ENCODE assay signal across 10 cellular contexts in the genomic region with DNA sequence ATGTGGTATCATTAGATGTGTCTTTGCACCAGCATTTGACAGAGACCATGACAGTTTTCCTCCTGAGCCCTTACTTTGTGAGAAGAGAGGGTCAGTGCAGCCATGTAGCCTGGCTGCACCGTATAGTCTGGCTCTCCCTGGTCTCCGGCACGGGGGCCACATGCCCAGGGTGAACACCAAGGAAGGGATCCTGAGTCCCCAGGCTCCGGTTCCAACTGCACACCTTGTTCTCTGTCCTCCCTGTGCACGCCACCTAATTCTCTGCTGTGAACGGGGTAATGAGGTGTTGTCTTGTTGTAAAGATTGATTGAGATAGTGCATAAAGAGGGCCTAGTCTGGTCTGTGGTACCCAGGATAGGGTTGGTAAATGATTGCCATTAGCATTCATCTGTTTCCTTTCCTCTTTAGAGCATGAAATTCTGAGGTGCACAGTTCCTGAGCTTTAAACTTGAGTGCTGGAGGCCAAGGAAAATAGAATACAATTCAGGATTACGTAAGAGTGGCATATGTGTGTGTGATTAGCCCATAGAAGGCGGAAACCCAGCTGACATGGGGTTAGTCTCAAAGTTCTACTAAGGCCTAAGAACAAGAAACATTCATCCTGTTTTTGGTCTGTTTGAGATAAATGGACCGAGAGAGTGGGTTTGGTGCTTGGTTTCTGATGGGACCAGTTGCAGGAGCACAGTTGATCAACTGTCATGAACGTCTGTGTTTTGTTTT. TPM values are rescaled to one million over a fixed set of nuclear protein-coding genes. Genes with fewer than 3 reads are reported as not detected.
DNase-seq lines count a peak whose midpoint lies in the region; ATAC-seq and TF ChIP-seq lines count a peak whose summit lies in the region.
"Had no signal": no experiment of that assay in that cellular context is flagged by ENCODE, and none has a peak within 500 bp of the region (broad histone marks: within the 10 kb centered on the region; RNA-seq: fewer than 3 reads in every experiment).

No MANE protein-coding gene starts in this region.

- WGBS in mammary epithelial cell (ENCODE audit: low coverage, missing lambda C conversion rate) = 92% methylated on average over 10 of the region's 10 CpGs
- 85% methylated on average over 10 of the region's 10 CpGs for WGBS in right cardiac atrium

- no peaks in the 10 kb centered on the region for H4K20me1 ChIP-seq in mammary epithelial cell (ENCODE audit: insufficient read depth, low read length)

- intact Hi-C loops in MCF 10A (cut with micrococcal nuclease) = no loop called here
- intact Hi-C loops in mammary epithelial cell (cut with micrococcal nuclease) = no loop called here
- intact Hi-C loops in right cardiac atrium (cut with DNase I) = no loop called here

- peaks cover 97% of the 10 kb centered on the region for H3K79me2 ChIP-seq in mammary epithelial cell (ENCODE audit: insufficient read depth, low read length)

- TF ChIP-seq CTCF in MCF 10A (IDR thresholded peaks at IDR 0.05; ENCODE audit: unreplicated experiment) (no peak), mammary epithelial cell (conservative IDR thresholded peaks at IDR 0.05 in 1 of 2, IDR thresholded peaks at IDR 0.05 in 1 of 2; ENCODE audit: extremely low read depth in 1 of 2, insufficient read depth in 1 of 2, low read depth in 1 of 2, low read length in 2 of 2) (no peak), type B pancreatic cell (conservative IDR thresholded peaks at IDR 0.05) (no peak)

- H3K4me3 Mint-ChIP-seq in MCF 10A (ENCODE audit: unreplicated experiment) (no peak overlapping the region), type B pancreatic cell (no peak overlapping the region)
- peak overlapping the region; percentile 14 for H3K4me3 Mint-ChIP-seq in activated CD4-positive, alpha-beta memory T cell treated with anti-CD3 and anti-CD28 coated beads, Interleukin-2, amount 10 ng/mL, durations not matched to agents 7 days and 5 days

- POLR2A ChIA-PET in MCF 10A (lab: Yijun Ruan, JAX) (interaction anchor here (0.6 to 2.7 kb wide), 3 partner anchors 29 to 57 kb away, joined by 3 to 8 read pairs (median 5); no protein-coding TSS in a partner anchor), HEK293T (lab: Yijun Ruan, JAX) (no interaction called here)
- POLR2A ChIA-PET in activated CD4-positive, alpha-beta memory T cell treated with anti-CD3 and anti-CD28 coated beads, Interleukin-2, amount 10 ng/mL, durations not matched to agents 7 days and 5 days (lab: Charles Lee) = interaction anchor here (1.0 to 10.7 kb wide), 7 partner anchors 8 to 52 kb away, joined by 3 to 106 read pairs (median 5); no protein-coding TSS in a partner anchor

- peak; percentile 73 to 89 for ATAC-seq in right cardiac atrium
- ATAC-seq in HG03108 (IDR thresholded peaks at IDR 0.05; ENCODE audit: unreplicated experiment) = no peak

- H3K27ac Mint-ChIP-seq in MCF 10A (ENCODE audit: low read depth, unreplicated experiment) (no peak overlapping the region), type B pancreatic cell (peak overlapping the region; percentile 28)
- H3K27ac Mint-ChIP-seq in activated CD4-positive, alpha-beta memory T cell treated with anti-CD3 and anti-CD28 coated beads, Interleukin-2, amount 10 ng/mL, durations not matched to agents 7 days and 5 days = peak overlapping the region; percentile 98

- dilution Hi-C loops in mammary epithelial cell (cut with HindIII; ENCODE audit: low sequenced_read_pairs) = no loop called here

- H3K9ac ChIP-seq in mammary epithelial cell (ENCODE audit: insufficient read depth, low read length) = no peak overlapping the region

- H2AFZ ChIP-seq in mammary epithelial cell (ENCODE audit: low read depth, low read length) = no peak overlapping the region

- H3K4me2 ChIP-seq in mammary epithelial cell (ENCODE audit: insufficient read depth, low read depth, low read length) = no peak overlapping the region

- H3K9me3 Mint-ChIP-seq in MCF 10A (ENCODE audit: unreplicated experiment) (no peaks in the 10 kb centered on the region), type B pancreatic cell (peaks cover 4% of the 10 kb centered on the region)
- H3K9me3 Mint-ChIP-seq in activated CD4-positive, alpha-beta memory T cell treated with anti-CD3 and anti-CD28 coated beads, Interleukin-2, amount 10 ng/mL, durations not matched to agents 7 days and 5 days = no peaks in the 10 kb centered on the region

- BruUV-seq in MCF 10A (replicated peaks; lab: Mats Ljungman, UMichigan) (no TSS peak), mammary epithelial cell (replicated peaks; lab: Mats Ljungman, UMichigan) (no TSS peak)

- CTCF ChIA-PET in MCF 10A (lab: Yijun Ruan, JAX) (interaction anchor here (0.6 to 1.3 kb wide), 4 partner anchors 10 to 304 kb away, joined by 3 to 5 read pairs (median 4); no protein-coding TSS in a partner anchor), mammary epithelial cell (lab: Charles Lee; ENCODE audit: low non-redundant PET) (no interaction called here), HEK293T (lab: Yijun Ruan, JAX) (no interaction called here)
- CTCF ChIA-PET in activated CD4-positive, alpha-beta memory T cell treated with anti-CD3 and anti-CD28 coated beads, Interleukin-2, amount 10 ng/mL, durations not matched to agents 7 days and 5 days (lab: Charles Lee) = interaction anchor here (3.3 kb wide), 1 partner anchor 12 kb away, joined by 46 read pairs; no protein-coding TSS in a partner anchor

- in situ Hi-C loops in mammary epithelial cell (cut with MboI; ENCODE audit: low sequenced_read_pairs in 2 of 2) = no loop called here

- H3K4me3 ChIP-seq in mammary epithelial cell (replicated peaks in 1 of 3; ENCODE audit: insufficient read depth in 1 of 3, low read depth in 2 of 3, low read length in 3 of 3) = no peak overlapping the region
- no peak overlapping the region for H3K4me3 ChIP-seq in right cardiac atrium (ENCODE audit: low read length)
- H3K4me3 ChIP-seq: cardiac muscle cell had no signal

- H3K36me3 Mint-ChIP-seq in MCF 10A (ENCODE audit: insufficient read depth, unreplicated experiment) (no peaks in the 10 kb centered on the region), type B pancreatic cell (peaks cover 26% of the 10 kb centered on the region)
- H3K36me3 Mint-ChIP-seq in activated CD4-positive, alpha-beta memory T cell treated with anti-CD3 and anti-CD28 coated beads, Interleukin-2, amount 10 ng/mL, durations not matched to agents 7 days and 5 days (ENCODE audit: low read depth) = peaks cover 47% of the 10 kb centered on the region

- H3K36me3 ChIP-seq in mammary epithelial cell (ENCODE audit: insufficient read depth, low read length) = no peaks in the 10 kb centered on the region
- H3K36me3 ChIP-seq: cardiac muscle cell had no signal

- H3K4me1 Mint-ChIP-seq in MCF 10A (ENCODE audit: insufficient read depth, unreplicated experiment) (peaks cover 60% of the 10 kb centered on the region), type B pancreatic cell (ENCODE audit: unreplicated experiment) (peaks cover 84% of the 10 kb centered on the region)
- peaks cover 99% of the 10 kb centered on the region for H3K4me1 Mint-ChIP-seq in activated CD4-positive, alpha-beta memory T cell treated with anti-CD3 and anti-CD28 coated beads, Interleukin-2, amount 10 ng/mL, durations not matched to agents 7 days and 5 days

- DNase-seq in MCF 10A (ENCODE audit: unreplicated experiment) (peak; percentile 66), mammary epithelial cell (no peak), right cardiac atrium (no peak), type B pancreatic cell (ENCODE audit: extremely low spot score, unreplicated experiment) (peak; percentile 61), HEK293T (ENCODE audit: extremely low spot score) (no peak), NCI-H82 treated with DMSO at 0.1 percent for 48 hours (lab: John Stamatoyannopoulos, UW; ENCODE audit: unreplicated experiment) (no peak)
- no peak for DNase-seq in activated CD4-positive, alpha-beta memory T cell treated with anti-CD3 and anti-CD28 coated beads, Interleukin-2, amount 10 ng/mL, durations not matched to agents 7 days and 5 days

- H3K27me3 Mint-ChIP-seq in MCF 10A (ENCODE audit: insufficient read depth, unreplicated experiment) = no peaks in the 10 kb centered on the region
- H3K27me3 Mint-ChIP-seq in activated CD4-positive, alpha-beta memory T cell treated with anti-CD3 and anti-CD28 coated beads, Interleukin-2, amount 10 ng/mL, durations not matched to agents 7 days and 5 days = no peaks in the 10 kb centered on the region
- no peaks in the 10 kb centered on the region for H3K27me3 Mint-ChIP-seq in type B pancreatic cell

- H3K9me3 ChIP-seq in mammary epithelial cell (replicated peaks; ENCODE audit: insufficient read depth, low read length) = no peaks in the 10 kb centered on the region
- H3K9me3 ChIP-seq in right cardiac atrium (ENCODE audit: control insufficient read depth, low read length) = no peaks in the 10 kb centered on the region

- H3K27me3 ChIP-seq in mammary epithelial cell (ENCODE audit: insufficient read depth, low read length) = no peaks in the 10 kb centered on the region
- H3K27me3 ChIP-seq in right cardiac atrium (ENCODE audit: control insufficient read depth, insufficient read depth) = no peaks in the 10 kb centered on the region
- H3K27me3 ChIP-seq: cardiac muscle cell had no signal

- H3K4me1 ChIP-seq in mammary epithelial cell (ENCODE audit: insufficient read depth, low read length) (peaks cover 42% of the 10 kb centered on the region), right cardiac atrium (ENCODE audit: control insufficient read depth, insufficient read depth, low read length) (peaks cover 21% of the 10 kb centered on the region)

- H3K27ac ChIP-seq in mammary epithelial cell (ENCODE audit: insufficient read depth, low read depth, low read length) (no peak overlapping the region), right cardiac atrium (ENCODE audit: low read length) (peak overlapping the region; percentile 8)
- H3K27ac ChIP-seq: C4-2B, cardiac muscle cell had no signal

TF ChIP-seq in HEK293T, 16 proteins besides CTCF, POLR2A, EP300 and RAD21:
- TF ChIP-seq SP1 (IDR thresholded peaks at IDR 0.05) = no peak
- TF ChIP-seq ELF4 (IDR thresholded peaks at IDR 0.05) = no peak
- TF ChIP-seq L3MBTL2 (conservative IDR thresholded peaks at IDR 0.05) = no peak
- no peak for TF ChIP-seq HDGF (IDR thresholded peaks at IDR 0.05; ENCODE audit: borderline replicate concordance)
- TF ChIP-seq FOXM1 (IDR thresholded peaks at IDR 0.05; ENCODE audit: borderline replicate concordance) = no peak
- TF ChIP-seq CTBP1 (IDR thresholded peaks at IDR 0.05; ENCODE audit: borderline replicate concordance) = no peak
- TF ChIP-seq ZNF384 (IDR thresholded peaks at IDR 0.05) = no peak
- TF ChIP-seq BHLHE40 (IDR thresholded peaks at IDR 0.05; ENCODE audit: borderline replicate concordance) = no peak

RNA-seq across cellular contexts. Expression of gene NCK2, which starts 55.5 kb away (rescaled TPM):
- 35.3 and 36.5 TPM in 2 replicates for total RNA-seq in MCF 10A (2022)
- 10 to 100 TPM; 49.2 to 73.2 TPM for total RNA-seq in mammary epithelial cell
- 48.1 TPM for polyA plus RNA-seq in mammary epithelial cell
- polyA minus RNA-seq in mammary epithelial cell = 58.0 TPM
- 10 to 100 TPM; 70.8 to 75.9 TPM for total RNA-seq in activated CD4-positive, alpha-beta memory T cell treated with anti-CD3 and anti-CD28 coated beads, Interleukin-2, amount 10 ng/mL, durations not matched to agents 7 days and 5 days
- total RNA-seq in right cardiac atrium = 10 to 100 TPM; 29.9 to 39.5 (median 32.1) TPM
- polyA plus RNA-seq in right cardiac atrium = 30.9 TPM
- total RNA-seq in type B pancreatic cell (ENCODE audit: low replicate concordance) = 86.4 and 103 TPM in 2 replicates

Comparison
In these comparisons a context has a peak if more than half of its experiments do, and no peak if none do; other contexts are left out.
1. DNase-seq: peak in MCF 10A (single experiment) and type B pancreatic cell (single experiment); none in mammary epithelial cell (single experiment), activated CD4-positive, alpha-beta memory T cell treated with anti-CD3 and anti-CD28 coated beads, Interleukin-2, amount 10 ng/mL, durations not matched to agents 7 days and 5 days (single experiment), right cardiac atrium (0 of 3), HEK293T (single experiment) and NCI-H82 treated with DMSO at 0.1 percent for 48 hours (single experiment).
2. CTCF ChIA-PET loops: an anchor here in MCF 10A (0.6 to 1.3 kb wide) and activated CD4-positive, alpha-beta memory T cell treated with anti-CD3 and anti-CD28 coated beads, Interleukin-2, amount 10 ng/mL, durations not matched to agents 7 days and 5 days (3.3 kb wide); none called in mammary epithelial cell and HEK293T.